Comparison of ENCODE assay signal across 20 cellular contexts in genomic region chr22:23221351-23221804, GRCh38. TPM values are rescaled to one million over a fixed set of nuclear protein-coding genes. Genes with fewer than 3 reads are reported as not detected.
DNase-seq lines count a peak whose midpoint lies in the region; ATAC-seq and TF ChIP-seq lines count a peak whose summit lies in the region.
"Had no signal": no experiment of that assay in that cellular context is flagged by ENCODE, and none has a peak within 500 bp of the region (broad histone marks: within the 10 kb centered on the region; RNA-seq: fewer than 3 reads in every experiment).

No MANE protein-coding gene starts in this region.

- H3K4me2 ChIP-seq in Loucy (ENCODE audit: low read depth, low read length, poor library complexity, severe bottlenecking) = peak overlapping the region; percentile 100
- H3K4me2 ChIP-seq: A549 had no signal

- H3K9ac ChIP-seq in Loucy (ENCODE audit: low read depth, low read length, poor library complexity, severe bottlenecking) = peak overlapping the region; percentile 100

- H3K36me3 ChIP-seq in Loucy (ENCODE audit: insufficient read depth, low read length) (peaks cover 44% of the 10 kb centered on the region; the same call in 1 of the 2 replicates), spleen (no peaks in the 10 kb centered on the region), breast epithelium (no peaks in the 10 kb centered on the region)
- H3K36me3 ChIP-seq in effector memory CD4-positive, alpha-beta T cell (ENCODE audit: control insufficient read depth, insufficient read depth, low read length) = no peaks in the 10 kb centered on the region
- H3K36me3 ChIP-seq: colonic mucosa, transverse colon had no signal

- H3K27ac Mint-ChIP-seq in activated CD8-positive, alpha-beta T cell treated with anti-CD3 and anti-CD28 coated beads, Interleukin-2, amount 10 ng/mL, durations not matched to agents 7 days and 5 days = peak overlapping the region; percentile 76
- H3K27ac Mint-ChIP-seq in activated CD8-positive, alpha-beta T cell treated with anti-CD3 and anti-CD28 coated beads for 36 hours = no peak overlapping the region

- H3K9me3 ChIP-seq in Loucy (ENCODE audit: insufficient read depth, low read depth, low read length) (no peaks in the 10 kb centered on the region), spleen (no peaks in the 10 kb centered on the region), breast epithelium (no peaks in the 10 kb centered on the region)
- no peaks in the 10 kb centered on the region for H3K9me3 ChIP-seq in effector memory CD4-positive, alpha-beta T cell (ENCODE audit: control insufficient read depth, low read length)
- H3K9me3 ChIP-seq: A549, colonic mucosa, transverse colon had no signal

- no peaks in the 10 kb centered on the region for H3K27me3 Mint-ChIP-seq in activated CD8-positive, alpha-beta T cell treated with anti-CD3 and anti-CD28 coated beads, Interleukin-2, amount 10 ng/mL, durations not matched to agents 7 days and 5 days (ENCODE audit: low read depth)
- no peaks in the 10 kb centered on the region for H3K27me3 Mint-ChIP-seq in activated CD8-positive, alpha-beta T cell treated with anti-CD3 and anti-CD28 coated beads for 36 hours
- H3K27me3 Mint-ChIP-seq: activated B cell treated with CpG ODN at 0.5 μM for 24 hours had no signal

- H3K79me2 ChIP-seq in Loucy (ENCODE audit: insufficient read depth, low read length) = peaks cover 98% of the 10 kb centered on the region

- H3K27me3 ChIP-seq in Loucy (ENCODE audit: insufficient read depth, low read length, poor library complexity, severe bottlenecking) (peaks cover 6% of the 10 kb centered on the region), spleen (replicated peaks in 1 of 7) (no peaks in the 10 kb centered on the region), breast epithelium (no peaks in the 10 kb centered on the region)
- no peaks in the 10 kb centered on the region for H3K27me3 ChIP-seq in effector memory CD4-positive, alpha-beta T cell (replicated peaks; ENCODE audit: control insufficient read depth, insufficient read depth, low read length, poor library complexity, severe bottlenecking)
- H3K27me3 ChIP-seq: colonic mucosa, transverse colon had no signal

- H4K20me1 ChIP-seq in Loucy (ENCODE audit: insufficient read depth, low read length, poor library complexity, severe bottlenecking) = peaks cover 87% of the 10 kb centered on the region

- CTCF ChIA-PET in activated CD8-positive, alpha-beta T cell treated with anti-CD3 and anti-CD28 coated beads, Interleukin-2, amount 10 ng/mL, durations not matched to agents 7 days and 5 days (lab: Charles Lee) = interaction anchor here (1.8 to 2.6 kb wide), 2 partner anchors 43 to 60 kb away, joined by 6 to 7 read pairs; no protein-coding TSS in a partner anchor
- CTCF ChIA-PET in activated CD8-positive, alpha-beta T cell treated with anti-CD3 and anti-CD28 coated beads for 36 hours (lab: Charles Lee) = interaction anchor here (1.7 kb wide), 1 partner anchor 43 kb away, joined by 4 read pairs; no protein-coding TSS in a partner anchor

- in situ Hi-C loops in G401 (cut with HindIII; ENCODE audit: low sequenced_read_pairs) = no loop called here

- intact Hi-C loops in activated CD8-positive, alpha-beta T cell treated with anti-CD3 and anti-CD28 coated beads for 36 hours (cut with micrococcal nuclease) = no loop called here
- intact Hi-C loops in spleen (cut with DNase I; ENCODE audit: low total_unique reads) (loop anchor here (10.0 kb wide), 1 partner anchor 53 kb away; no protein-coding TSS in a partner anchor), breast epithelium (cut with DNase I; ENCODE audit: low total_unique reads) (loop anchor here (1.0 kb wide), 1 partner anchor 27 kb away; no protein-coding TSS in a partner anchor)

- peaks cover 9% of the 10 kb centered on the region for H3K36me3 Mint-ChIP-seq in activated CD8-positive, alpha-beta T cell treated with anti-CD3 and anti-CD28 coated beads, Interleukin-2, amount 10 ng/mL, durations not matched to agents 7 days and 5 days (ENCODE audit: low read depth)
- H3K36me3 Mint-ChIP-seq in activated CD8-positive, alpha-beta T cell treated with anti-CD3 and anti-CD28 coated beads for 36 hours (ENCODE audit: low read depth) = no peaks in the 10 kb centered on the region

- TF ChIP-seq POLR2A in spleen (IDR thresholded peaks at IDR 0.05) (no peak), breast epithelium (IDR thresholded peaks at IDR 0.05) (no peak)

- 83 to 94% (median 89%) methylated on average over 3 of the region's 3 CpGs for WGBS in spleen, 5 donors

- no peaks in the 10 kb centered on the region for H3K9me3 Mint-ChIP-seq in activated CD8-positive, alpha-beta T cell treated with anti-CD3 and anti-CD28 coated beads, Interleukin-2, amount 10 ng/mL, durations not matched to agents 7 days and 5 days (ENCODE audit: insufficient read depth)
- H3K9me3 Mint-ChIP-seq in activated CD8-positive, alpha-beta T cell treated with anti-CD3 and anti-CD28 coated beads for 36 hours = no peaks in the 10 kb centered on the region
- H3K9me3 Mint-ChIP-seq: activated B cell treated with CpG ODN at 0.5 μM for 24 hours had no signal

- no peak for TF ChIP-seq CTCF in activated CD8-positive, alpha-beta T cell treated with anti-CD3 and anti-CD28 coated beads for 36 hours (IDR thresholded peaks at IDR 0.05)
- no peak for TF ChIP-seq CTCF in Loucy (conservative IDR thresholded peaks at IDR 0.05; ENCODE audit: low read length)
- TF ChIP-seq CTCF in spleen (IDR thresholded peaks at IDR 0.05 in 8 of 11, conservative IDR thresholded peaks at IDR 0.05 in 3 of 11) = no peak
- TF ChIP-seq CTCF in breast epithelium (IDR thresholded peaks at IDR 0.05) = no peak

- ATAC-seq in activated CD8-positive, alpha-beta T cell treated with anti-CD3 and anti-CD28 coated beads, Interleukin-2, amount 10 ng/mL, durations not matched to agents 7 days and 5 days = no peak
- no peak for ATAC-seq in activated CD8-positive, alpha-beta T cell treated with anti-CD3 and anti-CD28 coated beads for 36 hours
- ATAC-seq: A549, HCT116 had no signal

- no peak for DNase-seq in activated CD8-positive, alpha-beta T cell treated with anti-CD3 and anti-CD28 coated beads, Interleukin-2, amount 10 ng/mL, durations not matched to agents 7 days and 5 days
- no peak for DNase-seq in activated CD8-positive, alpha-beta T cell treated with anti-CD3 and anti-CD28 coated beads for 36 hours
- no peak for DNase-seq in effector memory CD4-positive, alpha-beta T cell
- DNase-seq in spleen = peak; percentile 24
- no peak for DNase-seq in G401 (ENCODE audit: low spot score)
- DNase-seq in breast epithelium (ENCODE audit: low spot score in 2 of 2) = no peak
- DNase-seq in Ammon's horn (ENCODE audit: low spot score) = no peak
- DNase-seq: activated B cell treated with CpG ODN at 0.5 μM for 24 hours, activated gamma-delta T cell treated with Interleukin-2 at 50 U/mL for 16 hours, colonic mucosa, DMS79, hippocampal formation, mesendoderm, NCI-H1092, NCI-H2081 treated with DMSO at 0.1 percent for 48 hours, NCI-H510A, transverse colon had no signal

- peak overlapping the region; percentile 6 for H3K27ac ChIP-seq in effector memory CD4-positive, alpha-beta T cell (ENCODE audit: insufficient read depth, low read length, poor library complexity, severe bottlenecking)
- H3K27ac ChIP-seq in spleen (peak overlapping the region in 4 of 8 donors; percentile 80 to 87 (median 84)), breast epithelium (no peak overlapping the region)
- H3K27ac ChIP-seq: A549 had no signal

- H3K4me3 ChIP-seq in Loucy (ENCODE audit: low read length, poor library complexity, severe bottlenecking) = no peak overlapping the region
- no peak overlapping the region for H3K4me3 ChIP-seq in effector memory CD4-positive, alpha-beta T cell (ENCODE audit: insufficient read depth, low read depth, low read length, poor library complexity, severe bottlenecking)
- no peak overlapping the region for H3K4me3 ChIP-seq in spleen
- no peak overlapping the region for H3K4me3 ChIP-seq in breast epithelium
- H3K4me3 ChIP-seq: A549, colonic mucosa, transverse colon had no signal

- H3K4me1 ChIP-seq in Loucy (ENCODE audit: insufficient read depth, low read length, poor library complexity, severe bottlenecking) (peaks cover 63% of the 10 kb centered on the region), spleen (peaks cover 59 to 100% (median 99%) of the 10 kb centered on the region in 6 donors), breast epithelium (peaks cover 14 to 15% of the 10 kb centered on the region in 2 donors)
- H3K4me1 ChIP-seq in effector memory CD4-positive, alpha-beta T cell (ENCODE audit: control insufficient read depth, insufficient read depth, low read length, poor library complexity, severe bottlenecking) = peaks cover 88% of the 10 kb centered on the region

- no peak overlapping the region for H2AFZ ChIP-seq in Loucy (ENCODE audit: low read length)

- POLR2A ChIA-PET in activated CD8-positive, alpha-beta T cell treated with anti-CD3 and anti-CD28 coated beads, Interleukin-2, amount 10 ng/mL, durations not matched to agents 7 days and 5 days (lab: Charles Lee) = no interaction called here
- POLR2A ChIA-PET in activated CD8-positive, alpha-beta T cell treated with anti-CD3 and anti-CD28 coated beads for 36 hours (lab: Charles Lee) = no interaction called here

- peaks cover 89% of the 10 kb centered on the region for H3K4me1 Mint-ChIP-seq in activated CD8-positive, alpha-beta T cell treated with anti-CD3 and anti-CD28 coated beads, Interleukin-2, amount 10 ng/mL, durations not matched to agents 7 days and 5 days (ENCODE audit: low read depth)
- H3K4me1 Mint-ChIP-seq in activated CD8-positive, alpha-beta T cell treated with anti-CD3 and anti-CD28 coated beads for 36 hours (ENCODE audit: low read depth) = peaks cover 96% of the 10 kb centered on the region

- H3K9me2 ChIP-seq in Loucy (replicated peaks; ENCODE audit: low read depth, low read length) = no peaks in the 10 kb centered on the region

- peaks cover 8% of the 10 kb centered on the region; the same call in 1 of the 2 replicates for H3F3A ChIP-seq in Loucy (ENCODE audit: low read depth)

- H3K4me3 Mint-ChIP-seq in activated CD8-positive, alpha-beta T cell treated with anti-CD3 and anti-CD28 coated beads, Interleukin-2, amount 10 ng/mL, durations not matched to agents 7 days and 5 days = no peak overlapping the region
- H3K4me3 Mint-ChIP-seq in activated CD8-positive, alpha-beta T cell treated with anti-CD3 and anti-CD28 coated beads for 36 hours = no peak overlapping the region

RNA-seq across cellular contexts. Expression of gene BCR, which starts 41.1 kb away (rescaled TPM):
- total RNA-seq in activated CD8-positive, alpha-beta T cell treated with anti-CD3 and anti-CD28 coated beads, Interleukin-2, amount 10 ng/mL, durations not matched to agents 7 days and 5 days = 10 to 100 TPM; 31.1 to 31.9 TPM
- total RNA-seq in activated CD8-positive, alpha-beta T cell treated with anti-CD3 and anti-CD28 coated beads for 36 hours = 10 to 100 TPM; 30.4 to 32.0 TPM
- total RNA-seq in spleen = 10 to 100 TPM; 39.3 to 64.8 (median 56.3) TPM
- 10 to 100 TPM; 15.2 to 21.9 (median 15.8) TPM for polyA plus RNA-seq in spleen
- total RNA-seq in G401 (2014; rRNA removed; shearing (Covaris generic)) = 32.4 and 55.9 TPM in 2 replicates
- 10 to 100 TPM; 25.3 to 44.6 (median 35.1) TPM for total RNA-seq in breast epithelium
